In genomic region chr11:87255589-87255988, GRCh38 we compare ENCODE assay signal across 24 cellular contexts.
DNase-seq lines count a peak whose midpoint lies in the region; ATAC-seq, FAIRE-seq and TF ChIP-seq lines count a peak whose summit lies in the region.
"Had no signal": no experiment of that assay in that cellular context is flagged by ENCODE, and none has a peak within 500 bp of the region (broad histone marks: within the 10 kb centered on the region; RNA-seq: fewer than 3 reads in every experiment).

No MANE protein-coding gene starts in this region.

- DNase-seq in GM12891 (ENCODE audit: insufficient read length, low spot score) (no peak), Kasumi-1 (lab: John Stamatoyannopoulos, UW) (peak; percentile 23 to 39), OCI-M1 (lab: John Stamatoyannopoulos, UW) (peak; percentile 64), DMS79 treated with DMSO at 0.1 percent for 48 hours (lab: John Stamatoyannopoulos, UW) (no peak)
- no peak for DNase-seq in activated T-cell treated with anti-CD3 and anti-CD28 coated beads, Interleukin-2, amount 50 U/mL, for 4 hours
- DNase-seq: activated CD4-positive, alpha-beta memory T cell treated with anti-CD3 and anti-CD28 coated beads, Interleukin-2, amount 10 ng/mL, durations not matched to agents 7 days and 5 days; aorta; COR-L47; DMS79; hippocampal formation; lower lobe of right lung; naive thymus-derived CD4-positive, alpha-beta T cell; NCI-H1930; NCI-H524 treated with DMSO at 0.1 percent for 48 hours; NK-92 treated with Interleukin-12 subunit alpha and Interleukin-12 subunit beta, amount 100 ng/mL, for 24 hours; SJCRH30; stimulated activated naive CD4-positive, alpha-beta T cell; T-helper 1 cell had no signal

- peaks cover 3% of the 10 kb centered on the region for H3K9me3 Mint-ChIP-seq in nephron
- H3K9me3 Mint-ChIP-seq in activated T-cell treated with anti-CD3 and anti-CD28 coated beads, Interleukin-2, amount 50 U/mL, for 4 hours, result no peaks in the 10 kb centered on the region
- H3K9me3 Mint-ChIP-seq: type B pancreatic cell had no signal

- no peaks in the 10 kb centered on the region for H3K27me3 Mint-ChIP-seq in nephron (ENCODE audit: low read depth)
- no peaks in the 10 kb centered on the region for H3K27me3 Mint-ChIP-seq in activated T-cell treated with anti-CD3 and anti-CD28 coated beads, Interleukin-2, amount 50 U/mL, for 4 hours (ENCODE audit: low read depth)
- H3K27me3 Mint-ChIP-seq: activated CD4-positive, alpha-beta memory T cell treated with anti-CD3 and anti-CD28 coated beads, Interleukin-2, amount 10 ng/mL, durations not matched to agents 7 days and 5 days; activated naive CD8-positive, alpha-beta T cell; naive thymus-derived CD4-positive, alpha-beta T cell; type B pancreatic cell had no signal

- H3K4me1 Mint-ChIP-seq in nephron, result peaks cover 29% of the 10 kb centered on the region
- peaks cover 18% of the 10 kb centered on the region for H3K4me1 Mint-ChIP-seq in activated T-cell treated with anti-CD3 and anti-CD28 coated beads, Interleukin-2, amount 50 U/mL, for 4 hours (ENCODE audit: low read depth)

- H3K36me3 Mint-ChIP-seq in nephron (ENCODE audit: low read depth), result no peaks in the 10 kb centered on the region
- H3K36me3 Mint-ChIP-seq in activated T-cell treated with anti-CD3 and anti-CD28 coated beads, Interleukin-2, amount 50 U/mL, for 4 hours (ENCODE audit: insufficient read depth), result peaks cover 9% of the 10 kb centered on the region
- H3K36me3 Mint-ChIP-seq: type B pancreatic cell had no signal

- H3K4me3 Mint-ChIP-seq in nephron, result no peak overlapping the region
- H3K4me3 Mint-ChIP-seq in activated T-cell treated with anti-CD3 and anti-CD28 coated beads, Interleukin-2, amount 50 U/mL, for 4 hours, result no peak overlapping the region
- H3K4me3 Mint-ChIP-seq: activated CD4-positive, alpha-beta memory T cell treated with anti-CD3 and anti-CD28 coated beads, Interleukin-2, amount 10 ng/mL, durations not matched to agents 7 days and 5 days; activated naive CD8-positive, alpha-beta T cell; naive thymus-derived CD4-positive, alpha-beta T cell; type B pancreatic cell had no signal

- FAIRE-seq in GM12891 (lab: Jason Lieb, UNC), result no peak
- FAIRE-seq: bronchial epithelial cell had no signal

- ATAC-seq in HG03378 (IDR thresholded peaks at IDR 0.05; ENCODE audit: unreplicated experiment), result no peak
- ATAC-seq in activated T-cell treated with anti-CD3 and anti-CD28 coated beads, Interleukin-2, amount 50 U/mL, for 4 hours, result no peak
- ATAC-seq: activated CD4-positive, CD25-positive, alpha-beta regulatory T cell treated with anti-CD3 and anti-CD28 coated beads, Interleukin-2, amount 50 U/mL, for 24 hours; lower lobe of right lung; naive thymus-derived CD4-positive, alpha-beta T cell had no signal

- TF ChIP-seq POLR2A in GM12891 (IDR thresholded peaks at IDR 0.05; ENCODE audit: low read depth, low read length), result no peak

- H3K27ac Mint-ChIP-seq in nephron, result peak overlapping the region in 2 of 3 experiments; percentile 10 to 88
- H3K27ac Mint-ChIP-seq: activated CD4-positive, alpha-beta memory T cell treated with anti-CD3 and anti-CD28 coated beads, Interleukin-2, amount 10 ng/mL, durations not matched to agents 7 days and 5 days; activated naive CD8-positive, alpha-beta T cell; type B pancreatic cell had no signal

- TF ChIP-seq CTCF in nephron (IDR thresholded peaks at IDR 0.05; ENCODE audit: unreplicated experiment in 3 of 3), result no peak

TF ChIP-seq in GM12891, 5 proteins besides CTCF, POLR2A, EP300 and RAD21:
- TF ChIP-seq TAF1 (IDR thresholded peaks at IDR 0.05; ENCODE audit: low read depth, low read length), result no peak
- no peak for TF ChIP-seq PAX5 (IDR thresholded peaks at IDR 0.05; ENCODE audit: insufficient read depth, low read length, severe bottlenecking)
- TF ChIP-seq POU2F2 (IDR thresholded peaks at IDR 0.05; ENCODE audit: low read depth, low read length), result no peak
- TF ChIP-seq SPI1 (IDR thresholded peaks at IDR 0.05; ENCODE audit: low read depth, low read length), result peak; percentile 36
- TF ChIP-seq POLR2AphosphoS5 (IDR thresholded peaks at IDR 0.05; ENCODE audit: low read depth, low read length), result no peak
TF ChIP-seq in GM12891: peak in this region for 1.

Comparison
In these comparisons a context has a peak if more than half of its experiments do, and no peak if none do; other contexts are left out.
1. DNase-seq: peak in Kasumi-1 (2 of 2) and OCI-M1 (single experiment); none in GM12891 (single experiment), DMS79 treated with DMSO at 0.1 percent for 48 hours (single experiment) and activated T-cell treated with anti-CD3 and anti-CD28 coated beads, Interleukin-2, amount 50 U/mL, for 4 hours (single experiment).